Comparison of ENCODE assay signal across 1 cellular context in genomic region chr6:169853196-169854082, GRCh38.
TF ChIP-seq lines count a peak whose summit lies in the region.

No MANE protein-coding gene starts in this region.

TF ChIP-seq in HepG2, 621 proteins besides CTCF, POLR2A, EP300 and RAD21:
- TF ChIP-seq, protein P1, sequence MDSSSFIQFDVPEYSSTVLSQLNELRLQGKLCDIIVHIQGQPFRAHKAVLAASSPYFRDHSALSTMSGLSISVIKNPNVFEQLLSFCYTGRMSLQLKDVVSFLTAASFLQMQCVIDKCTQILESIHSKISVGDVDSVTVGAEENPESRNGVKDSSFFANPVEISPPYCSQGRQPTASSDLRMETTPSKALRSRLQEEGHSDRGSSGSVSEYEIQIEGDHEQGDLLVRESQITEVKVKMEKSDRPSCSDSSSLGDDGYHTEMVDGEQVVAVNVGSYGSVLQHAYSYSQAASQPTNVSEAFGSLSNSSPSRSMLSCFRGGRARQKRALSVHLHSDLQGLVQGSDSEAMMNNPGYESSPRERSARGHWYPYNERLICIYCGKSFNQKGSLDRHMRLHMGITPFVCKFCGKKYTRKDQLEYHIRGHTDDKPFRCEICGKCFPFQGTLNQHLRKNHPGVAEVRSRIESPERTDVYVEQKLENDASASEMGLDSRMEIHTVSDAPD (CRISPR knock-in tag; IDR thresholded peaks at IDR 0.05) = no peak
- TF ChIP-seq, protein P2, sequence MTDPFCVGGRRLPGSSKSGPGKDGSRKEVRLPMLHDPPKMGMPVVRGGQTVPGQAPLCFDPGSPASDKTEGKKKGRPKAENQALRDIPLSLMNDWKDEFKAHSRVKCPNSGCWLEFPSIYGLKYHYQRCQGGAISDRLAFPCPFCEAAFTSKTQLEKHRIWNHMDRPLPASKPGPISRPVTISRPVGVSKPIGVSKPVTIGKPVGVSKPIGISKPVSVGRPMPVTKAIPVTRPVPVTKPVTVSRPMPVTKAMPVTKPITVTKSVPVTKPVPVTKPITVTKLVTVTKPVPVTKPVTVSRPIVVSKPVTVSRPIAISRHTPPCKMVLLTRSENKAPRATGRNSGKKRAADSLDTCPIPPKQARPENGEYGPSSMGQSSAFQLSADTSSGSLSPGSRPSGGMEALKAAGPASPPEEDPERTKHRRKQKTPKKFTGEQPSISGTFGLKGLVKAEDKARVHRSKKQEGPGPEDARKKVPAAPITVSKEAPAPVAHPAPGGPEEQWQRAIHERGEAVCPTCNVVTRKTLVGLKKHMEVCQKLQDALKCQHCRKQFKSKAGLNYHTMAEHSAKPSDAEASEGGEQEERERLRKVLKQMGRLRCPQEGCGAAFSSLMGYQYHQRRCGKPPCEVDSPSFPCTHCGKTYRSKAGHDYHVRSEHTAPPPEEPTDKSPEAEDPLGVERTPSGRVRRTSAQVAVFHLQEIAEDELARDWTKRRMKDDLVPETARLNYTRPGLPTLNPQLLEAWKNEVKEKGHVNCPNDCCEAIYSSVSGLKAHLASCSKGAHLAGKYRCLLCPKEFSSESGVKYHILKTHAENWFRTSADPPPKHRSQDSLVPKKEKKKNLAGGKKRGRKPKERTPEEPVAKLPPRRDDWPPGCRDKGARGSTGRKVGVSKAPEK (CRISPR knock-in tag; IDR thresholded peaks at IDR 0.05; ENCODE audit: borderline replicate concordance) = no peak
- TF ChIP-seq HOXA7 (CRISPR knock-in tag; IDR thresholded peaks at IDR 0.05) (peak; percentile 70; the same call in 1 of the 2 replicates), FOXA1 (IDR thresholded peaks at IDR 0.05) (0 out of 2 replicates have a peak, but pooled peaks have one; percentile 20), FOXA1 (CRISPR knock-in tag; IDR thresholded peaks at IDR 0.05) (no peak), ZNF646 (CRISPR knock-in tag; IDR thresholded peaks at IDR 0.05) (peak; percentile 58; the same call in 1 of the 2 replicates)
- TF ChIP-seq, protein P3, sequence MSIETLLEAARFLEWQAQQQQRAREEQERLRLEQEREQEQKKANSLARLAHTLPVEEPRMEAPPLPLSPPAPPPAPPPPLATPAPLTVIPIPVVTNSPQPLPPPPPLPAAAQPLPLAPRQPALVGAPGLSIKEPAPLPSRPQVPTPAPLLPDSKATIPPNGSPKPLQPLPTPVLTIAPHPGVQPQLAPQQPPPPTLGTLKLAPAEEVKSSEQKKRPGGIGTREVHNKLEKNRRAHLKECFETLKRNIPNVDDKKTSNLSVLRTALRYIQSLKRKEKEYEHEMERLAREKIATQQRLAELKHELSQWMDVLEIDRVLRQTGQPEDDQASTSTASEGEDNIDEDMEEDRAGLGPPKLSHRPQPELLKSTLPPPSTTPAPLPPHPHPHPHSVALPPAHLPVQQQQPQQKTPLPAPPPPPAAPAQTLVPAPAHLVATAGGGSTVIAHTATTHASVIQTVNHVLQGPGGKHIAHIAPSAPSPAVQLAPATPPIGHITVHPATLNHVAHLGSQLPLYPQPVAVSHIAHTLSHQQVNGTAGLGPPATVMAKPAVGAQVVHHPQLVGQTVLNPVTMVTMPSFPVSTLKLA (IDR thresholded peaks at IDR 0.05) = peak; percentile 95
- TF ChIP-seq, protein P4, sequence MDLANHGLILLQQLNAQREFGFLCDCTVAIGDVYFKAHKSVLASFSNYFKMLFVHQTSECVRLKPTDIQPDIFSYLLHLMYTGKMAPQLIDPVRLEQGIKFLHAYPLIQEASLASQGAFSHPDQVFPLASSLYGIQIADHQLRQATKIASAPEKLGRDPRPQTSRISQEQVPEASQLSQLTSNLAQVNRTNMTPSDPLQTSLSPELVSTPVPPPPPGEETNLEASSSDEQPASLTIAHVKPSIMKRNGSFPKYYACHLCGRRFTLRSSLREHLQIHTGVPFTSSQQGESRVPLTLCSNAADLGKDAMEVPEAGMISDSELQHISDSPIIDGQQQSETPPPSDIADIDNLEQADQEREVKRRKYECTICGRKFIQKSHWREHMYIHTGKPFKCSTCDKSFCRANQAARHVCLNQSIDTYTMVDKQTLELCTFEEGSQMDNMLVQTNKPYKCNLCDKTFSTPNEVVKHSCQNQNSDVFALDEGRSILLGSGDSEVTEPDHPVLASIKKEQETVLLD (CRISPR knock-in tag; IDR thresholded peaks at IDR 0.05; ENCODE audit: low read depth) = 0 out of 2 replicates have a peak, but pooled peaks have one; percentile 24
